In the genomic region with DNA sequence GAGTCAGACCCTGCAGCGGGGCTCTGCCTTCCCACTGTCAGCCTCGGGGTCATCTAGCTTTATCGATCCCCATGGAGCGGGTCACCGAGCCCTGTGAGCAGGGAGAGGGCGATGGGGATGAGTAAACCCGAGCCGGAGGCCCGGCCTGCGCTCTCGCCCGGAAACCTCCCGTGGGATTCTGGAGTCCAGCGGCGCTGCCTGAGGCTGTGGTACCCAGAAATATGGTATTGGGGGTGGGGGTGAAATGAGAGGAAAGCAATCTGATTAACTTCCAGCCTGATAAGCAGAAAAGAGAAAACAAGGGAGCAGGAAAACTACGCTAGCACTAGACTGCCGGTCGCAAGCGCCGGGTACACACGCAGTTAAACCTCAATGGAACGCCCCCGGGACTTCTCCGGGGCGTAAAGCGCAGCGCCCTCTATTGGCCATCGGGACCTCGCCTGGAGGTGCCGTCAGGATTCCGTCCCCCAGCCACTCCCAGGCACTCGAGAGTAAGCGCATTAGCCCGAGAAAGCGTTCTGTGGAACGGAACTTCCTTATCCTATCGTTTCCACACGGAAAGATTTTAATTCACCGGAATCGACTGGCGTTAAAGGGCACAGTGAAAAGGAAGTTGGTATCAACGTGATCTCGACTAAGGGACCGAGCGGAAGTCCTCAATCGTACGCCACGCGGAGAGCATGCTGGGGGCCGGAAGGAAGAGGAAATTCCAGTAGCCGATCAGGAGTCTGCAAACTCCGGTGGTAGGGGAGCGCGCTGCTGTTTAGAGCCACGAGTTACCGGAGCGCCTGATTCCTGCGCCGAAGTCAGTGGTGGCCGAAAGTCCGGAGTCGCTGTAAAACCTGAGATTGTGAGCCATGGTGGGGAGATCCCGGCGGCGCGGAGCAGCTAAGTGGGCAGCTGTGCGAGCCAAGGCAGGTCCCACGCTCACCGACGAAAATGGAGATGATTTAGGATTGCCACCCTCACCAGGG, we compare ENCODE assay signal across 8 cellular contexts. TPM values are rescaled to one million over a fixed set of nuclear protein-coding genes. Genes with fewer than 3 reads are reported as not detected.
DNase-seq lines count a peak whose midpoint lies in the region; ATAC-seq and TF ChIP-seq lines count a peak whose summit lies in the region.

A gene with protein sequence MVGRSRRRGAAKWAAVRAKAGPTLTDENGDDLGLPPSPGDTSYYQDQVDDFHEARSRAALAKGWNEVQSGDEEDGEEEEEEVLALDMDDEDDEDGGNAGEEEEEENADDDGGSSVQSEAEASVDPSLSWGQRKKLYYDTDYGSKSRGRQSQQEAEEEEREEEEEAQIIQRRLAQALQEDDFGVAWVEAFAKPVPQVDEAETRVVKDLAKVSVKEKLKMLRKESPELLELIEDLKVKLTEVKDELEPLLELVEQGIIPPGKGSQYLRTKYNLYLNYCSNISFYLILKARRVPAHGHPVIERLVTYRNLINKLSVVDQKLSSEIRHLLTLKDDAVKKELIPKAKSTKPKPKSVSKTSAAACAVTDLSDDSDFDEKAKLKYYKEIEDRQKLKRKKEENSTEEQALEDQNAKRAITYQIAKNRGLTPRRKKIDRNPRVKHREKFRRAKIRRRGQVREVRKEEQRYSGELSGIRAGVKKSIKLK (plus strand): TSS at position 712 of the 974 bp plus-strand sequence. CDS start 146 bp downstream, at position 858.

- DNase-seq in NCI-H1092 treated with DMSO at 0.1 percent for 48 hours (lab: John Stamatoyannopoulos, UW) (peak; percentile 98), SKM-1 treated with dmso at 0.1 percent for 144 hours (lab: John Stamatoyannopoulos, UW; ENCODE audit: unreplicated experiment) (peak; percentile 99), glutamatergic neuron (peak; percentile 96), osteocyte (ENCODE audit: extremely low spot score, unreplicated experiment) (peak; percentile 99), thyroid gland (peak; percentile 95 to 97)
- DNase-seq in activated naive CD8-positive, alpha-beta T cell treated with anti-CD3 and anti-CD28 coated beads for 36 hours: peak; percentile 94

- H3K4me3 Mint-ChIP-seq in activated naive CD8-positive, alpha-beta T cell treated with anti-CD3 and anti-CD28 coated beads for 36 hours: peak within 1 kb of the TSS; percentile 100
- peak within 1 kb of the TSS; percentile 99 for H3K4me3 Mint-ChIP-seq in glutamatergic neuron (ENCODE audit: unreplicated experiment)
- peak within 1 kb of the TSS; percentile 98 for H3K4me3 Mint-ChIP-seq in osteocyte (ENCODE audit: unreplicated experiment)

- H3K27ac ChIP-seq in thyroid gland: peak within 1 kb of the TSS; percentile 90 to 98 (median 95)

- H3K4me1 Mint-ChIP-seq in activated naive CD8-positive, alpha-beta T cell treated with anti-CD3 and anti-CD28 coated beads for 36 hours: peaks cover 25% of the 10 kb centered on the region
- H3K4me1 Mint-ChIP-seq in glutamatergic neuron (ENCODE audit: low read depth, unreplicated experiment) (peaks cover 8% of the 10 kb centered on the region), osteocyte (ENCODE audit: unreplicated experiment) (peaks cover 30% of the 10 kb centered on the region)

- no peaks in the 10 kb centered on the region for H3K27me3 ChIP-seq in thyroid gland

- H3K36me3 ChIP-seq in thyroid gland: peaks cover 0 to 2% of the 10 kb centered on the region in 2 donors

- intact Hi-C loops in thyroid gland (cut with DNase I): loop anchor here (10.0 kb wide), 1 partner anchor 307 kb away; a partner anchor contains a TSS

- TF ChIP-seq POLR2A in GM10847 (IDR thresholded peaks at IDR 0.05; ENCODE audit: extremely low read depth, insufficient read length) (peak; percentile 81), thyroid gland (IDR thresholded peaks at IDR 0.05) (peak in 1 of 2 donors; percentile 74)

- peak; percentile 92 for ATAC-seq in HG02610 (IDR thresholded peaks at IDR 0.05; ENCODE audit: unreplicated experiment)

- TF ChIP-seq CTCF in glutamatergic neuron (IDR thresholded peaks at IDR 0.05; ENCODE audit: partially characterized antibody, unreplicated experiment) (peak; percentile 87), osteocyte (IDR thresholded peaks at IDR 0.05) (peak; percentile 99), thyroid gland (IDR thresholded peaks at IDR 0.05) (peak; percentile 86 to 98 (median 93))

- 0 to 1% methylated on average over 63 to 70 of the region's 70 CpGs for WGBS in thyroid gland, 2 donors

- no peaks in the 10 kb centered on the region for H3K9me3 ChIP-seq in thyroid gland

- H3K27ac Mint-ChIP-seq in activated naive CD8-positive, alpha-beta T cell treated with anti-CD3 and anti-CD28 coated beads for 36 hours: peak within 1 kb of the TSS; percentile 97
- H3K27ac Mint-ChIP-seq in glutamatergic neuron (ENCODE audit: unreplicated experiment) (peak within 1 kb of the TSS; percentile 96), osteocyte (ENCODE audit: unreplicated experiment) (peak within 1 kb of the TSS; percentile 98)

- peak within 1 kb of the TSS; percentile 77 to 98 (median 88) for H3K4me3 ChIP-seq in thyroid gland (replicated peaks in 1 of 3)

- H3K4me1 ChIP-seq in thyroid gland: peaks cover 26 to 30% of the 10 kb centered on the region in 2 donors

- no peaks in the 10 kb centered on the region for H3K9me3 Mint-ChIP-seq in activated naive CD8-positive, alpha-beta T cell treated with anti-CD3 and anti-CD28 coated beads for 36 hours
- H3K9me3 Mint-ChIP-seq in glutamatergic neuron (ENCODE audit: unreplicated experiment) (peaks cover 5% of the 10 kb centered on the region), osteocyte (ENCODE audit: unreplicated experiment) (no peaks in the 10 kb centered on the region)

- no peaks in the 10 kb centered on the region for H3K27me3 Mint-ChIP-seq in activated naive CD8-positive, alpha-beta T cell treated with anti-CD3 and anti-CD28 coated beads for 36 hours
- H3K27me3 Mint-ChIP-seq in glutamatergic neuron (ENCODE audit: unreplicated experiment): no peaks in the 10 kb centered on the region
- peaks cover 13% of the 10 kb centered on the region for H3K27me3 Mint-ChIP-seq in osteocyte (ENCODE audit: unreplicated experiment)

- H3K36me3 Mint-ChIP-seq in activated naive CD8-positive, alpha-beta T cell treated with anti-CD3 and anti-CD28 coated beads for 36 hours: peaks cover 33% of the 10 kb centered on the region
- H3K36me3 Mint-ChIP-seq in glutamatergic neuron (ENCODE audit: unreplicated experiment): no peaks in the 10 kb centered on the region
- peaks cover 7% of the 10 kb centered on the region for H3K36me3 Mint-ChIP-seq in osteocyte (ENCODE audit: unreplicated experiment)

RNA-seq across cellular contexts. Expression of the gene that starts here (rescaled TPM):
- 10 to 100 TPM; 46.9 to 49.7 TPM for total RNA-seq in activated naive CD8-positive, alpha-beta T cell treated with anti-CD3 and anti-CD28 coated beads for 36 hours
- total RNA-seq in glutamatergic neuron (ENCODE audit: unreplicated experiment) (23.5 TPM), osteocyte (29.4 and 29.9 TPM in 2 replicates), thyroid gland (10 to 100 TPM; 12.4 to 17.7 (median 15.5) TPM)

Comparison
In these comparisons a context has a peak if more than half of its experiments do, and no peak if none do; other contexts are left out.
1. Peak in every context shown above with its lines: DNase-seq, ATAC-seq, H3K4me3 ChIP-seq and H3K27ac ChIP-seq.